9 cellular contexts compared by ENCODE assay signal in the genomic region with DNA sequence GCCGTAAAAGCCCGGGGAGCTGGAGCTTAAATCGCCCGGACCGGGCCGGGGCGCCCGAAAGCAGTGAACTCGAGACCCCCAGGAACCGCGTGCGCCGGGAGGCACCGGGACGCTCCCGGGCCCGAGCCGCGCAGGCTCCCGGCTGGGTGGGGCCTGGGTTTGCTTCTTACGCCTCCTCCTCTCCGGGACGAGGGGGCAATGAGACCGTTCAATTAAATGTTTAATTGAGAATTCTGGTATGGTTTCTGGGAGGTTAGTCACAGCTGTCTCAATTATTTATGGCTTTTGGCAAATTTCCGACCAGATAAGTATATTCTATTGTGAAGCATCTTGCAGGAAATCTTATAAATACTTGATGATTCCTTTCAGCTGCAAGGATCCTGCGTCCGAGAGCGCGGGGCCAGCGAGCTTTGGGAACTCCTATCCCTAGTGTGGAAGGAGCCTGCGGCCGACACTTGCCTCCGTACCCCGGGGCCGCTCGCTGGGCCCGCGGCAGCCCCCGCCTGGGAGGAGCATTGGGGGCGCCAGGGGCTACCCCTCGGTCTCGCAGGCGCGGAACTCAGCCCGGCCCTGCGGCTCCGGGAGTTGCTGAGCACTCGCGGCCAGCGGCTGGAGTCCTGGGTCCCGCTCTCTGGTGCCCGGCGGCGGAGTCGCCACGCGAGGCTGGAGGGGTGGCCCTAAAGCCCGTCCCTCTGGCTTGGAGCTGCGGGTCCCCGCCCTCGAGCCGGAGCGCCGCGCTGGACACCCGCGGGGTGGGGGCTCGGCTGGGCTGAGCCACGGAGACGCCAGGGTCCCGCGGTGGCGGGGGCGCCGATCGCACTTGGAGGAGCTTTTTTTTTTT. TPM values are rescaled to one million over a fixed set of nuclear protein-coding genes. Genes with fewer than 3 reads are reported as not detected.
DNase-seq lines count a peak whose midpoint lies in the region; ATAC-seq and TF ChIP-seq lines count a peak whose summit lies in the region.
"Had no signal": no experiment of that assay in that cellular context is flagged by ENCODE, and none has a peak within 500 bp of the region (broad histone marks: within the 10 kb centered on the region; RNA-seq: fewer than 3 reads in every experiment).

No MANE protein-coding gene starts in this region.

- no peak overlapping the region for H3K4me3 Mint-ChIP-seq in activated T-helper 2 cell treated with anti-CD3 and anti-CD28 coated beads, Interferon-gamma antibody, Interleukin-2, Interleukin-4, amounts not matched to agents 10 μg/mL and 5 μg/mL and 100 μg/mL, durations not matched to agents 14 hours and 24 hours and 36 hours (ENCODE audit: low read depth)

- H3K4me3 ChIP-seq in mucosa of stomach (ENCODE audit: low read length) (peak overlapping the region; percentile 56), SJCRH30 (no peak overlapping the region)

- peaks cover 59% of the 10 kb centered on the region for H3K27me3 ChIP-seq in mucosa of stomach (ENCODE audit: control insufficient read depth, insufficient read depth, low read length)
- H3K27me3 ChIP-seq in SJCRH30, result no peaks in the 10 kb centered on the region

- in situ Hi-C loops in ACHN (cut with HindIII; ENCODE audit: low pct_ligation_motif_present, low pct_unique_long_range_greater_than_20kb, low sequenced_read_pairs), result no loop called here

- intact Hi-C loops in activated T-helper 2 cell treated with anti-CD3 and anti-CD28 coated beads, Interferon-gamma antibody, Interleukin-2, Interleukin-4, amounts not matched to agents 10 μg/mL and 5 μg/mL and 100 μg/mL, durations not matched to agents 14 hours and 24 hours and 36 hours (cut with micrococcal nuclease), result no loop called here

- H3K4me1 Mint-ChIP-seq in activated T-helper 2 cell treated with anti-CD3 and anti-CD28 coated beads, Interferon-gamma antibody, Interleukin-2, Interleukin-4, amounts not matched to agents 10 μg/mL and 5 μg/mL and 100 μg/mL, durations not matched to agents 14 hours and 24 hours and 36 hours (ENCODE audit: low read depth), result peaks cover 8% of the 10 kb centered on the region

- POLR2A ChIA-PET in HEK293T (lab: Yijun Ruan, JAX), result interaction anchor here (1.2 to 6.5 kb wide), 3 partner anchors 9 to 20 kb away, joined by 3 to 71 read pairs (median 4); partner anchors contain the start of gene ISL2

- no peaks in the 10 kb centered on the region for H3K9me3 Mint-ChIP-seq in activated T-helper 2 cell treated with anti-CD3 and anti-CD28 coated beads, Interferon-gamma antibody, Interleukin-2, Interleukin-4, amounts not matched to agents 10 μg/mL and 5 μg/mL and 100 μg/mL, durations not matched to agents 14 hours and 24 hours and 36 hours
- H3K9me3 Mint-ChIP-seq: natural killer cell treated with Interleukin-12 subunit alpha and Interleukin-12 subunit beta and Interleukin-15 and Interleukin-18, amount 100 ng/mL, for 72 hours had no signal

- no peak overlapping the region for H3K27ac ChIP-seq in SJCRH30

- peaks cover 27% of the 10 kb centered on the region for H3K4me1 ChIP-seq in mucosa of stomach (ENCODE audit: control insufficient read depth, insufficient read depth, low read length)
- no peaks in the 10 kb centered on the region for H3K4me1 ChIP-seq in SJCRH30

- no peak overlapping the region for H3K27ac Mint-ChIP-seq in activated T-helper 2 cell treated with anti-CD3 and anti-CD28 coated beads, Interferon-gamma antibody, Interleukin-2, Interleukin-4, amounts not matched to agents 10 μg/mL and 5 μg/mL and 100 μg/mL, durations not matched to agents 14 hours and 24 hours and 36 hours
- H3K27ac Mint-ChIP-seq: natural killer cell treated with Interleukin-12 subunit alpha and Interleukin-12 subunit beta and Interleukin-15 and Interleukin-18, amount 100 ng/mL, for 72 hours had no signal

- DNase-seq in AG08396 (ENCODE audit: low spot score) (peak; percentile 24), HEK293T (ENCODE audit: extremely low spot score) (peak; percentile 54), ecto neural progenitor cell (ENCODE audit: low spot score) (peak; percentile 74), ACHN (no peak), SJCRH30 (no peak)
- no peak for DNase-seq in activated T-helper 2 cell treated with anti-CD3 and anti-CD28 coated beads, Interferon-gamma antibody, Interleukin-2, Interleukin-4, amounts not matched to agents 10 μg/mL and 5 μg/mL and 100 μg/mL, durations not matched to agents 14 hours and 24 hours and 36 hours (ENCODE audit: low spot score)

- H3K27me3 Mint-ChIP-seq in activated T-helper 2 cell treated with anti-CD3 and anti-CD28 coated beads, Interferon-gamma antibody, Interleukin-2, Interleukin-4, amounts not matched to agents 10 μg/mL and 5 μg/mL and 100 μg/mL, durations not matched to agents 14 hours and 24 hours and 36 hours (ENCODE audit: low read depth), result peaks cover 61% of the 10 kb centered on the region

- CTCF ChIA-PET in HEK293T (lab: Yijun Ruan, JAX), result interaction anchor here (0.6 to 1.0 kb wide), 2 partner anchors 12 to 156 kb away, joined by 3 read pairs; no protein-coding TSS in a partner anchor

- H3K36me3 Mint-ChIP-seq in activated T-helper 2 cell treated with anti-CD3 and anti-CD28 coated beads, Interferon-gamma antibody, Interleukin-2, Interleukin-4, amounts not matched to agents 10 μg/mL and 5 μg/mL and 100 μg/mL, durations not matched to agents 14 hours and 24 hours and 36 hours (ENCODE audit: low read depth), result peaks cover 13% of the 10 kb centered on the region

- H3K9ac ChIP-seq in mucosa of stomach (ENCODE audit: low read length), result peak overlapping the region; percentile 67

- H3K9me3 ChIP-seq in mucosa of stomach (ENCODE audit: control insufficient read depth, low read length), result no peaks in the 10 kb centered on the region
- H3K9me3 ChIP-seq in SJCRH30 (replicated peaks), result peaks cover 2% of the 10 kb centered on the region; the same call in 1 of the 2 replicates

- no peak for ATAC-seq in HG03469 (IDR thresholded peaks at IDR 0.05; ENCODE audit: unreplicated experiment)

- H3K36me3 ChIP-seq in mucosa of stomach (ENCODE audit: control insufficient read depth, insufficient read depth, low read length) (no peaks in the 10 kb centered on the region), SJCRH30 (peaks cover 4% of the 10 kb centered on the region)

TF ChIP-seq in HEK293T, 16 proteins besides CTCF, POLR2A, EP300 and RAD21:
- TF ChIP-seq, protein P1, sequence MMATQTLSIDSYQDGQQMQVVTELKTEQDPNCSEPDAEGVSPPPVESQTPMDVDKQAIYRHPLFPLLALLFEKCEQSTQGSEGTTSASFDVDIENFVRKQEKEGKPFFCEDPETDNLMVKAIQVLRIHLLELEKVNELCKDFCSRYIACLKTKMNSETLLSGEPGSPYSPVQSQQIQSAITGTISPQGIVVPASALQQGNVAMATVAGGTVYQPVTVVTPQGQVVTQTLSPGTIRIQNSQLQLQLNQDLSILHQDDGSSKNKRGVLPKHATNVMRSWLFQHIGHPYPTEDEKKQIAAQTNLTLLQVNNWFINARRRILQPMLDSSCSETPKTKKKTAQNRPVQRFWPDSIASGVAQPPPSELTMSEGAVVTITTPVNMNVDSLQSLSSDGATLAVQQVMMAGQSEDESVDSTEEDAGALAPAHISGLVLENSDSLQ (IDR thresholded peaks at IDR 0.05), result peak; percentile 49
- TF ChIP-seq FOXM1 (IDR thresholded peaks at IDR 0.05; ENCODE audit: borderline replicate concordance) (no peak), L3MBTL2 (conservative IDR thresholded peaks at IDR 0.05) (peak; percentile 6; the same call in 1 of the 2 replicates)

RNA-seq across cellular contexts. Expression of gene ISL2, which starts 10.3 kb away (rescaled TPM):
- total RNA-seq in activated T-helper 2 cell treated with anti-CD3 and anti-CD28 coated beads, Interferon-gamma antibody, Interleukin-2, Interleukin-4, amounts not matched to agents 10 μg/mL and 5 μg/mL and 100 μg/mL, durations not matched to agents 14 hours and 24 hours and 36 hours, result 1.4 and 1.8 TPM in 2 replicates
- 3.0 and 4.3 TPM in 2 replicates for total RNA-seq in SJCRH30 (2014; rRNA removed; shearing (Covaris generic))

RNA-seq across cellular contexts. Expression of gene ETFA, which starts 35.6 kb away (rescaled TPM):
- 157 and 160 TPM in 2 replicates for total RNA-seq in activated T-helper 2 cell treated with anti-CD3 and anti-CD28 coated beads, Interferon-gamma antibody, Interleukin-2, Interleukin-4, amounts not matched to agents 10 μg/mL and 5 μg/mL and 100 μg/mL, durations not matched to agents 14 hours and 24 hours and 36 hours
- total RNA-seq in SJCRH30 (2014; rRNA removed; shearing (Covaris generic)), result 139 TPM in 2 replicates

Comparison
In these comparisons a context has a peak if more than half of its experiments do, and no peak if none do; other contexts are left out.
1. DNase-seq: peak in AG08396 (single experiment), HEK293T (single experiment) and ecto neural progenitor cell (single experiment); none in activated T-helper 2 cell treated with anti-CD3 and anti-CD28 coated beads, Interferon-gamma antibody, Interleukin-2, Interleukin-4, amounts not matched to agents 10 μg/mL and 5 μg/mL and 100 μg/mL, durations not matched to agents 14 hours and 24 hours and 36 hours (single experiment), ACHN (single experiment) and SJCRH30 (0 of 2).